In genomic region chr2:112110966-112111365, GRCh38 we compare ENCODE assay signal across 27 cellular contexts.
"Had no signal": no experiment of that assay in that cellular context is flagged by ENCODE, and none has a peak within 500 bp of the region (broad histone marks: within the 10 kb centered on the region; RNA-seq: fewer than 3 reads in every experiment).

No MANE protein-coding gene starts in this region.

- H3K27ac ChIP-seq: gastroesophageal sphincter, heart left ventricle, left lung, neural progenitor cell, parathyroid adenoma, right atrium auricular region, suprapubic skin, transverse colon, upper lobe of right lung, uterus had no signal

- H3K4me1 Mint-ChIP-seq: mesothelial cell of epicardium; nephron; neural progenitor cell; stimulated activated naive CD8-positive, alpha-beta T cell treated with anti-CD3 and anti-CD28 coated beads, Interleukin-15, amount 100 ng/mL, for 72 hours had no signal

- H3K27me3 Mint-ChIP-seq: effector memory CD8-positive, alpha-beta T cell; naive thymus-derived CD4-positive, alpha-beta T cell; progenitor cell of endocrine pancreas; stimulated activated naive CD8-positive, alpha-beta T cell treated with anti-CD3 and anti-CD28 coated beads, Interleukin-15, amount 100 ng/mL, for 72 hours had no signal

- H3K36me3 ChIP-seq: uterus had no signal

- H3K4me3 Mint-ChIP-seq: effector memory CD8-positive, alpha-beta T cell; mesothelial cell of epicardium; naive thymus-derived CD4-positive, alpha-beta T cell; nephron; neural progenitor cell; stimulated activated naive CD8-positive, alpha-beta T cell treated with anti-CD3 and anti-CD28 coated beads, Interleukin-15, amount 100 ng/mL, for 72 hours had no signal

- H3K9me3 Mint-ChIP-seq: effector memory CD8-positive, alpha-beta T cell had no signal

- H3K27ac Mint-ChIP-seq: effector memory CD8-positive, alpha-beta T cell; mesothelial cell of epicardium; naive thymus-derived CD4-positive, alpha-beta T cell; nephron; neural progenitor cell; progenitor cell of endocrine pancreas; stimulated activated naive CD8-positive, alpha-beta T cell treated with anti-CD3 and anti-CD28 coated beads, Interleukin-15, amount 100 ng/mL, for 72 hours had no signal

- H3K9ac ChIP-seq: neural progenitor cell, parathyroid adenoma had no signal

- DNase-seq: cortex of kidney; effector memory CD8-positive, alpha-beta T cell; foreskin fibroblast; heart left ventricle; hippocampal formation; left cardiac atrium; left lung; mesenchymal stem cell; naive thymus-derived CD4-positive, alpha-beta T cell; stimulated activated CD4-positive, alpha-beta T cell treated with anti-CD3 and anti-CD28 coated beads, Interleukin-12 subunit alpha, Interleukin-12 subunit beta, amount 100 ng/mL, for 4 hours; stimulated activated CD4-positive, alpha-beta T cell treated with anti-CD3 and anti-CD28 coated beads, Interleukin-1b, Interleukin-23, amount 100 ng/mL, for 48 hours; stimulated activated CD4-positive, alpha-beta T cell treated with anti-CD3 and anti-CD28 coated beads, Interleukin-4, amount 100 ng/mL, for 1 hour; stimulated activated CD8-positive, alpha-beta memory T cell treated with anti-CD3 and anti-CD28 coated beads, Interleukin-4, amount 100 ng/mL, for 48 hours; stimulated activated naive CD4-positive, alpha-beta T cell; stimulated activated naive CD8-positive, alpha-beta T cell treated with anti-CD3 and anti-CD28 coated beads, Interleukin-15, amount 100 ng/mL, for 72 hours; transverse colon; upper lobe of right lung; uterus had no signal

- H3K4me3 ChIP-seq: gastroesophageal sphincter, heart left ventricle, left lung, neural progenitor cell, right atrium auricular region, smooth muscle cell, suprapubic skin, transverse colon, upper lobe of right lung, uterus had no signal
